ENCODE assay signal across 9 cellular contexts in the genomic region with DNA sequence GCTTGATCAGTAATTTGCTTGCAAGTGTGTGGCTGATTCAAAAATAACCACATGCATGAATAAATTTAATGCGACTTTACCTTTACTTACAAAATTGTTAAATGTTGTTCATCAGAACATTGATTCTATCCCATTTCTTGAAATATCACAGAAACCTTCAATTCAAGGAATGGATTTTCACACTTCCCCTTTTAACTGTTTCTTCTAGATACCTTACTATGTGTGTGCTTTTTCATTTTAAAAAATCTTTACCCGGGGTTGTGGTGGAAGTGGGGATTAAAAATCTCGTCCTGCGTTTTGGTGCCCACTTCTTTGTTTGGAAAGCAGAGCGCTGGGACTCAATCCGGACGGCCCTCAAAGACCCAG. TPM values are rescaled to one million over a fixed set of nuclear protein-coding genes. Genes with fewer than 3 reads are reported as not detected.
DNase-seq lines count a peak whose midpoint lies in the region; ATAC-seq, FAIRE-seq and TF ChIP-seq lines count a peak whose summit lies in the region.
"Had no signal": no experiment of that assay in that cellular context is flagged by ENCODE, and none has a peak within 500 bp of the region (broad histone marks: within the 10 kb centered on the region; RNA-seq: fewer than 3 reads in every experiment).

No MANE protein-coding gene starts in this region.

- peaks cover 11% of the 10 kb centered on the region for H3K23me2 ChIP-seq in H1 (ENCODE audit: low read depth, low read length)

- H3K9ac ChIP-seq in H1 (replicated peaks in 1 of 4; ENCODE audit: extremely low read depth in 1 of 4, low read depth in 3 of 4, low read length in 3 of 4) = no peak overlapping the region

- no peak for TF ChIP-seq POLR2A in H1 (IDR thresholded peaks at IDR 0.05; ENCODE audit: control extremely low read depth in 1 of 2, low read depth in 2 of 2, low read length in 2 of 2)

- H3K4ac ChIP-seq in H1 (replicated peaks; ENCODE audit: insufficient read length, low read depth, low read length) = no peak overlapping the region

- H3K9me3 Mint-ChIP-seq in CD4-positive, alpha-beta memory T cell = no peaks in the 10 kb centered on the region

- no peaks in the 10 kb centered on the region for H3K9me3 ChIP-seq in DOHH2 (ENCODE audit: control insufficient read depth, insufficient read depth, low read length)
- H3K9me3 ChIP-seq in H1 (ENCODE audit: insufficient read depth in 2 of 2, low read depth in 1 of 2, low read length in 1 of 2) = no peaks in the 10 kb centered on the region
- no peaks in the 10 kb centered on the region for H3K9me3 ChIP-seq in neutrophil
- H3K9me3 ChIP-seq in CD4-positive, alpha-beta memory T cell (ENCODE audit: control insufficient read depth in 1 of 2, low read length in 2 of 2) = no peaks in the 10 kb centered on the region

- no peak overlapping the region for H4K5ac ChIP-seq in H1 (ENCODE audit: insufficient read length, low read depth, low read length)

- TF ChIP-seq EP300 in H1 (IDR thresholded peaks at IDR 0.05; ENCODE audit: borderline replicate concordance in 1 of 2, low read depth in 2 of 2, low read length in 2 of 2) = no peak

- H4K91ac ChIP-seq in H1 (replicated peaks; ENCODE audit: insufficient read length, low read length) = peak overlapping the region; percentile 98

- H3K79me1 ChIP-seq in H1 (ENCODE audit: low read depth, low read length) = no peaks in the 10 kb centered on the region

- peak overlapping the region; percentile 75 for H3K4me2 ChIP-seq in DOHH2 (ENCODE audit: low read length)
- peak overlapping the region; percentile 82 to 92 for H3K4me2 ChIP-seq in H1 (ENCODE audit: insufficient read depth in 1 of 2, low read depth in 2 of 2, low read length in 2 of 2)

- H3K4me1 Mint-ChIP-seq in CD4-positive, alpha-beta memory T cell = peaks cover 3 to 9% (median 7%) of the 10 kb centered on the region in 4 donors

- 0 out of 2 replicates have a peak overlapping the region, but pooled peaks have one; percentile 13 for H2AFZ ChIP-seq in H1 (ENCODE audit: low read length)

- DNase-seq in H1 (ENCODE audit: low read depth in 1 of 2, low spot score in 2 of 2) = no peak
- DNase-seq in UCSD-AML1 (lab: John Stamatoyannopoulos, UW; ENCODE audit: unreplicated experiment) = no peak
- DNase-seq in SKM-1 (lab: John Stamatoyannopoulos, UW; ENCODE audit: unreplicated experiment) = no peak
- DNase-seq in CD4-positive, alpha-beta memory T cell = no peak
- no peak for DNase-seq in activated effector memory CD4-positive, alpha-beta T cell treated with Interleukin-2 at 50 U/mL for 16 hours
- DNase-seq: activated CD4-positive, alpha-beta T cell treated with anti-CD3 and anti-CD28 coated beads, Interleukin-2, amount 50 U/mL, for 4 hours had no signal

- H3K4me3 ChIP-seq in DOHH2 (ENCODE audit: low read length) = peak overlapping the region; percentile 96
- peak overlapping the region; percentile 58 to 76 (median 70); a peak in 7 of 8 replicates for H3K4me3 ChIP-seq in H1 (ENCODE audit: extremely low read depth in 1 of 4, insufficient read depth in 2 of 4, low read depth in 3 of 4, low read length in 4 of 4)
- H3K4me3 ChIP-seq in neutrophil (ENCODE audit: low read depth in 1 of 2, low read length in 1 of 2) = peak overlapping the region; percentile 64 to 77
- no peak overlapping the region for H3K4me3 ChIP-seq in CD4-positive, alpha-beta memory T cell (ENCODE audit: low read length in 2 of 2)

- peaks cover 15 to 32% of the 10 kb centered on the region in 2 donors for H3K27me3 Mint-ChIP-seq in CD4-positive, alpha-beta memory T cell

- H3K14ac ChIP-seq in H1 (ENCODE audit: insufficient read length) = no peak overlapping the region

- H2BK20ac ChIP-seq in H1 (ENCODE audit: low read length) = no peak overlapping the region

- H2BK12ac ChIP-seq in H1 (ENCODE audit: low read depth, low read length) = peak overlapping the region; percentile 82; the same call in 1 of the 2 replicates

- intact Hi-C loops in CD4-positive, alpha-beta memory T cell (cut with micrococcal nuclease) = no loop called here

- H4K20me1 ChIP-seq in DOHH2 (ENCODE audit: control insufficient read depth, insufficient read depth, low read depth, low read length) = no peaks in the 10 kb centered on the region
- no peaks in the 10 kb centered on the region for H4K20me1 ChIP-seq in H1 (replicated peaks in 1 of 2; ENCODE audit: control insufficient read depth in 1 of 2, insufficient read depth in 2 of 2, low read length in 2 of 2)

- H3K18ac ChIP-seq in H1 (ENCODE audit: extremely low read depth, low read length) = no peak overlapping the region

- H3K27ac ChIP-seq in DOHH2 (ENCODE audit: low read depth, low read length) = peak overlapping the region; percentile 84
- no peak overlapping the region for H3K27ac ChIP-seq in H1 (ENCODE audit: low read depth, low read length)
- H3K27ac ChIP-seq in neutrophil = no peak overlapping the region
- H3K27ac ChIP-seq in CD4-positive, alpha-beta memory T cell (ENCODE audit: low read depth, low read length) = no peak overlapping the region

- H4K8ac ChIP-seq in H1 (ENCODE audit: extremely low read depth, insufficient read depth, low read length) = no peak overlapping the region

- 13% methylated on average over 7 of the region's 7 CpGs; no CpG with 5 or more reads in 1 of the 2 experiments for WGBS in H1 (ENCODE audit: extremely low coverage in 1 of 2, insufficient coverage in 1 of 2, insufficient read length in 1 of 2, insufficient replicate concordance in 2 of 2, low coverage in 1 of 2, low lambda C conversion rate in 2 of 2, missing lambda C conversion rate in 1 of 2), 2 experiments

- H2BK120ac ChIP-seq in H1 (replicated peaks; ENCODE audit: low read depth, low read length) = no peak overlapping the region

- peaks cover 38% of the 10 kb centered on the region for H3F3A ChIP-seq in DOHH2 (ENCODE audit: control insufficient read depth, insufficient read depth)

- H3K23ac ChIP-seq in H1 (ENCODE audit: insufficient read length) = no peak overlapping the region

- no peak overlapping the region for H2BK5ac ChIP-seq in H1 (ENCODE audit: low read depth, low read length)

- no peaks in the 10 kb centered on the region for H3K9me2 ChIP-seq in DOHH2 (replicated peaks; ENCODE audit: control insufficient read depth, low read length)

- no peak overlapping the region for H3K27ac Mint-ChIP-seq in CD4-positive, alpha-beta memory T cell

- H3K36me3 ChIP-seq in DOHH2 (ENCODE audit: control insufficient read depth, low read length) (no peaks in the 10 kb centered on the region), H1 (ENCODE audit: control insufficient read depth in 2 of 4, insufficient read depth in 4 of 4, low read length in 3 of 4) (no peaks in the 10 kb centered on the region), neutrophil (no peaks in the 10 kb centered on the region)
- H3K36me3 ChIP-seq in CD4-positive, alpha-beta memory T cell (ENCODE audit: insufficient read depth, low read length) = no peaks in the 10 kb centered on the region

- peaks cover 62% of the 10 kb centered on the region for H3K4me1 ChIP-seq in DOHH2 (ENCODE audit: control insufficient read depth, low read length)
- H3K4me1 ChIP-seq in H1 (replicated peaks in 1 of 4; ENCODE audit: control insufficient read depth in 3 of 4, insufficient read depth in 4 of 4, low read length in 3 of 4) = peaks cover 0 to 3% (median 0%) of the 10 kb centered on the region in 4 experiments; a peak in 1 of 7 replicates
- H3K4me1 ChIP-seq in neutrophil (ENCODE audit: control insufficient read depth in 1 of 2, insufficient read depth in 1 of 2, low read depth in 1 of 2, low read length in 1 of 2) = peaks cover 20 to 25% of the 10 kb centered on the region in 2 experiments
- H3K4me1 ChIP-seq in CD4-positive, alpha-beta memory T cell (ENCODE audit: insufficient read depth, low read length) = peaks cover 7% of the 10 kb centered on the region

- H3K56ac ChIP-seq in H1 (replicated peaks; ENCODE audit: insufficient read length, low read depth, low read length) = no peak overlapping the region

- peak; percentile 48 for FAIRE-seq in H1 (lab: Jason Lieb, UNC)

- H2AK5ac ChIP-seq in H1 (ENCODE audit: low read depth, low read length) = no peak overlapping the region

- H2BK15ac ChIP-seq in H1 (ENCODE audit: low read length) = no peak overlapping the region

- H3K4me3 Mint-ChIP-seq in CD4-positive, alpha-beta memory T cell = no peak overlapping the region

- H3K36me3 Mint-ChIP-seq in CD4-positive, alpha-beta memory T cell = no peaks in the 10 kb centered on the region

- H3K27me3 ChIP-seq in DOHH2 (ENCODE audit: control insufficient read depth, low read length) = no peaks in the 10 kb centered on the region
- peaks cover 0 to 37% (median 13%) of the 10 kb centered on the region in 4 experiments; a peak in 6 of 7 replicates for H3K27me3 ChIP-seq in H1 (replicated peaks in 1 of 4; ENCODE audit: control insufficient read depth in 3 of 4, extremely low read depth in 1 of 4, insufficient read depth in 3 of 4, low read length in 3 of 4)
- H3K27me3 ChIP-seq in neutrophil = peaks cover 64% of the 10 kb centered on the region
- peaks cover 5% of the 10 kb centered on the region for H3K27me3 ChIP-seq in CD4-positive, alpha-beta memory T cell (ENCODE audit: insufficient read depth, low read length)

- POLR2A ChIA-PET in H1 (lab: Charles Lee; ENCODE audit: partially characterized antibody) = interaction anchor here (0.6 to 1.0 kb wide), 4 partner anchors 64 to 417 kb away, joined by 3 to 4 read pairs (median 3); no protein-coding TSS in a partner anchor
- POLR2A ChIA-PET in CD4-positive, alpha-beta memory T cell (lab: Charles Lee; ENCODE audit: partially characterized antibody) = no interaction called here

- peak; percentile 7 for ATAC-seq in HG03175 (IDR thresholded peaks at IDR 0.05; ENCODE audit: unreplicated experiment)

- CTCF ChIA-PET in H1 (lab: Charles Lee; ENCODE audit: partially characterized antibody) = no interaction called here
- CTCF ChIA-PET in CD4-positive, alpha-beta memory T cell (lab: Charles Lee; ENCODE audit: partially characterized antibody) = no interaction called here

- H3K79me2 ChIP-seq in DOHH2 (ENCODE audit: control insufficient read depth, low read length) (peaks cover 47% of the 10 kb centered on the region), H1 (ENCODE audit: control insufficient read depth in 1 of 2, insufficient read depth in 2 of 2, low read length in 2 of 2) (no peaks in the 10 kb centered on the region)

- no peak for TF ChIP-seq RAD21 in H1 (IDR thresholded peaks at IDR 0.05 in 1 of 2, conservative IDR thresholded peaks at IDR 0.05 in 1 of 2; ENCODE audit: low read depth in 2 of 2, low read length in 2 of 2)

- no peak for TF ChIP-seq CTCF in DOHH2 (IDR thresholded peaks at IDR 0.05; ENCODE audit: low read depth, low read length, poor library complexity, severe bottlenecking)
- no peak for TF ChIP-seq CTCF in H1 (IDR thresholded peaks at IDR 0.05; ENCODE audit: control extremely low read depth in 1 of 3, insufficient read depth in 1 of 3, low read depth in 1 of 3, low read length in 3 of 3)
- TF ChIP-seq CTCF in neutrophil (IDR thresholded peaks at IDR 0.05) = no peak

RNA-seq across cellular contexts. Expression of gene MEF2C, which starts 5.8 kb away (rescaled TPM):
- total RNA-seq in H1 (2021; fragmentation: NEBNext Ultra II Directional; extraction: Animal tissue kit (Norgen Biotek cat#: 25700)) = 0.99 and 1.4 TPM in 2 replicates
- 0.59 and 0.75 TPM in 2 replicates for polyA plus RNA-seq in H1 (2011; rRNA removed)
- polyA plus RNA-seq in H1 (2011; cell fraction: cytosol; rRNA removed) = 0.22 TPM
- polyA plus RNA-seq in H1 (2011; cell fraction: nucleus; rRNA removed) = 1.0 TPM
- 0.35 to 1.3 TPM (median 1.0 TPM) in 4 replicates for polyA plus RNA-seq in H1 (2012, experiment 1 of 2)
- not detected for polyA plus RNA-seq in H1 (2012, experiment 2 of 2)
- 1.1 TPM for polyA plus RNA-seq in H1 (2013, experiment 1 of 2)
- polyA plus RNA-seq in H1 (2013, experiment 2 of 2) = 0.87 TPM
- polyA minus RNA-seq in H1 (2011; rRNA and poly(A)+ RNA removed) = 1.4 and 2.0 TPM in 2 replicates
- not detected for polyA minus RNA-seq in H1 (2011; cell fraction: cytosol; rRNA and poly(A)+ RNA removed)
- 4.0 TPM for polyA minus RNA-seq in H1 (2011; cell fraction: nucleus; rRNA and poly(A)+ RNA removed)
- under 1 TPM; 0.12 to 0.39 TPM for total RNA-seq in CD4-positive, alpha-beta memory T cell
- 1 to 10 TPM in 1 of 2 donors, under 1 TPM in 1; 0.18 to 1.0 TPM for polyA plus RNA-seq in CD4-positive, alpha-beta memory T cell

Comparison
In these comparisons a context has a peak if more than half of its experiments do, and no peak if none do; other contexts are left out.
1. H3K4me3 ChIP-seq: peak in DOHH2 (single experiment), H1 (4 of 4) and neutrophil (2 of 2); none in CD4-positive, alpha-beta memory T cell (0 of 2).